7 cellular contexts compared by ENCODE assay signal in the genomic region with DNA sequence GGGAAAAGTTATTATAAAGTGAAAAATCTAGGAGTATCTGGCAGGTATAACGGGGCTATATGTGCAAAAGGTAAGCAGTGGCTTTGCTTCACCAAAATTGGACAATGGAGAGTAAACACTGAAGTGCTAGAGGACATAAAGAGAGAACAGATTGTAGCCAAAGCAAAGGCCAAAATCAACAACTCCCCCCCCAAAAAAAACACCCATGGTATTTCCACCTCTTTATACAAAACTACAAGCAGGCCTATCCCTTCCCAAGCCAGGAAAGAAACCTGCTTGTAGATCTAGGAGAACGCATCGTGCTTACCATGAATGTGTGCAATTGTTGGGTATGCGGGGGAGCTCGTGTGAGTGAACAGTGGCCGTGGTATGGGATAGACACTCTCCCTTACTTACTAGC. TPM values are rescaled to one million over a fixed set of nuclear protein-coding genes. Genes with fewer than 3 reads are reported as not detected.
"Had no signal": no experiment of that assay in that cellular context is flagged by ENCODE, and none has a peak within 500 bp of the region (broad histone marks: within the 10 kb centered on the region; RNA-seq: fewer than 3 reads in every experiment).

No MANE protein-coding gene starts in this region.

- H3K4me3 ChIP-seq: GM23338, K562 had no signal

- DNase-seq: H9, HCEC 1CT, IMR-90 had no signal

- H3K4me2 ChIP-seq: GM23338 had no signal

- H3K27ac Mint-ChIP-seq: GM23338, H9 had no signal

- H3K4me3 Mint-ChIP-seq: GM23338, H9 had no signal

- H2AFZ ChIP-seq: GM23338 had no signal

- H3K4me1 Mint-ChIP-seq: GM23338, H9 had no signal

- ATAC-seq: GM23338, K562 had no signal

RNA-seq across cellular contexts. Expression of gene AKR1B1, which starts 9.2 kb away (rescaled TPM):
- total RNA-seq: HT-29 had no signal

RNA-seq across cellular contexts. Expression of gene AKR1B10, which starts 59.3 kb away (rescaled TPM):
- total RNA-seq: H1, H9, K562 had no signal
- polyA plus RNA-seq: K562 had no signal
